In the genomic region with DNA sequence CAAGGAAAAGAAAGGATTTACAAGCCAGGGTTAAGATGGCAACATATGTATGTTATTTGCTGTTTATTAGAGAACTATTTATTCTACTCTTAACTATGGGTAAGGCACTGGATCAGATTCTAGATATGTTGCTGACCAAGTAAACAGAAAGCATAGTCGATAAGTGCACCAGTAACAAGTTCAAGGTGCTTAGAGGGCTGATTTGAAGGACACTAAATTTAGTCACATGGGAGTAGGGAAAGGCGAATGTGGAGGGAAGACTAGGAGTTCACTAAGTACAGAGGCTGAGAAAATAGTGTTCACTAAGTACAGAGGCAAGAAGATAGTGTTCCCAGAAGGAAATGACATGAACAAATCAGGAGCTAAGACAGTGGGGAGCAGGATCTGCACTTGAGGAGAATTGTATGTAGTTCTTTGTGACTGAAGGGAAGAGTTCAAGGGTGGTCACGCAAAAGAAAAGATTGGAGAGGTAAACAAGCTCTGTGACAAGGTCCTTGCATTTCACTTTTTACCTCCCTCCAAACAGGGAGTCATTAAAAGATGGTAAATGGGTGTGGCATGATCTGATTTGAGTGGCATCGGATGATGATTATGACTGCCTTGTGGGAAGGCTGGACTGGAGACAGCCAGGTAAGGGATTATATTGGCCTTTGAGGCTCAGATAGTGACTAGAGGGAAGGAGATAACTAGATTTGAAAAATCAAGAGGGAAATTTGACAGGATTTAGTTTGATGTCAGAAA, we compare ENCODE assay signal across 14 cellular contexts. TPM values are rescaled to one million over a fixed set of nuclear protein-coding genes. Genes with fewer than 3 reads are reported as not detected.
A peak's percentile ranks its signal among the peaks of the same experiment; 100 is the strongest.
DNase-seq lines count a peak whose midpoint lies in the region; ATAC-seq lines count a peak whose summit lies in the region.
"Had no signal": no experiment of that assay in that cellular context is flagged by ENCODE, and none has a peak within 500 bp of the region (broad histone marks: within the 10 kb centered on the region; RNA-seq: fewer than 3 reads in every experiment).

No MANE protein-coding gene starts in this region.

- no peak for ATAC-seq in stimulated activated naive CD8-positive, alpha-beta T cell treated with anti-CD3 and anti-CD28 coated beads, Interleukin-15, amount 100 ng/mL, for 72 hours
- ATAC-seq in left colon (peak; percentile 56), HG02885 (IDR thresholded peaks at IDR 0.05; ENCODE audit: poor library complexity, unreplicated experiment) (no peak), HG02642 (IDR thresholded peaks at IDR 0.05; ENCODE audit: poor library complexity, unreplicated experiment) (no peak), HG03108 (IDR thresholded peaks at IDR 0.05; ENCODE audit: unreplicated experiment) (no peak)

- intact Hi-C loops in activated CD4-positive, alpha-beta memory T cell treated with anti-CD3 and anti-CD28 coated beads for 36 hours (cut with micrococcal nuclease), result loop anchor here (5.0 to 10.0 kb wide), 3 partner anchors 84 to 297 kb away; partner anchors contain the start of gene RDM1
- intact Hi-C loops in left colon (cut with DNase I, micrococcal nuclease), result no loop called here

- peaks cover 14% of the 10 kb centered on the region for H3K4me1 Mint-ChIP-seq in stimulated activated naive CD8-positive, alpha-beta T cell treated with anti-CD3 and anti-CD28 coated beads, Interleukin-15, Interleukin-2, amounts not matched to agents 100 ng/mL and 50 ng/mL, for 24 hours (ENCODE audit: low read depth)
- H3K4me1 Mint-ChIP-seq in stimulated activated naive CD8-positive, alpha-beta T cell treated with anti-CD3 and anti-CD28 coated beads, Interleukin-15, amount 100 ng/mL, for 72 hours, result peaks cover 13% of the 10 kb centered on the region
- peaks cover 13% of the 10 kb centered on the region for H3K4me1 Mint-ChIP-seq in activated CD4-positive, alpha-beta memory T cell treated with anti-CD3 and anti-CD28 coated beads for 36 hours (ENCODE audit: low read depth)

- POLR2A ChIA-PET in activated CD4-positive, alpha-beta memory T cell treated with anti-CD3 and anti-CD28 coated beads for 36 hours (lab: Charles Lee), result interaction anchor here (0.7 kb wide), 1 partner anchor 84 kb away, joined by 4 read pairs; no protein-coding TSS in a partner anchor

- H3K27ac Mint-ChIP-seq in stimulated activated naive CD8-positive, alpha-beta T cell treated with anti-CD3 and anti-CD28 coated beads, Interleukin-15, Interleukin-2, amounts not matched to agents 100 ng/mL and 50 ng/mL, for 24 hours, result peak overlapping the region; percentile 0
- no peak overlapping the region for H3K27ac Mint-ChIP-seq in stimulated activated naive CD8-positive, alpha-beta T cell treated with anti-CD3 and anti-CD28 coated beads, Interleukin-15, amount 100 ng/mL, for 72 hours
- H3K27ac Mint-ChIP-seq in activated CD4-positive, alpha-beta memory T cell treated with anti-CD3 and anti-CD28 coated beads for 36 hours, result peak overlapping the region; percentile 19

- no peaks in the 10 kb centered on the region for H3K9me3 Mint-ChIP-seq in stimulated activated naive CD8-positive, alpha-beta T cell treated with anti-CD3 and anti-CD28 coated beads, Interleukin-15, Interleukin-2, amounts not matched to agents 100 ng/mL and 50 ng/mL, for 24 hours
- no peaks in the 10 kb centered on the region for H3K9me3 Mint-ChIP-seq in stimulated activated naive CD8-positive, alpha-beta T cell treated with anti-CD3 and anti-CD28 coated beads, Interleukin-15, amount 100 ng/mL, for 72 hours
- no peaks in the 10 kb centered on the region for H3K9me3 Mint-ChIP-seq in activated CD4-positive, alpha-beta memory T cell treated with anti-CD3 and anti-CD28 coated beads for 36 hours

- CTCF ChIA-PET in activated CD4-positive, alpha-beta memory T cell treated with anti-CD3 and anti-CD28 coated beads for 36 hours (lab: Charles Lee), result interaction anchor here (0.6 to 3.6 kb wide), 16 partner anchors 9 to 301 kb away, joined by 3 to 21 read pairs (median 6); partner anchors contain the start of gene RDM1

- no peaks in the 10 kb centered on the region for H3K27me3 Mint-ChIP-seq in stimulated activated naive CD8-positive, alpha-beta T cell treated with anti-CD3 and anti-CD28 coated beads, Interleukin-15, Interleukin-2, amounts not matched to agents 100 ng/mL and 50 ng/mL, for 24 hours
- no peaks in the 10 kb centered on the region for H3K27me3 Mint-ChIP-seq in stimulated activated naive CD8-positive, alpha-beta T cell treated with anti-CD3 and anti-CD28 coated beads, Interleukin-15, amount 100 ng/mL, for 72 hours
- no peaks in the 10 kb centered on the region for H3K27me3 Mint-ChIP-seq in activated CD4-positive, alpha-beta memory T cell treated with anti-CD3 and anti-CD28 coated beads for 36 hours

- H3K4me3 Mint-ChIP-seq in stimulated activated naive CD8-positive, alpha-beta T cell treated with anti-CD3 and anti-CD28 coated beads, Interleukin-15, Interleukin-2, amounts not matched to agents 100 ng/mL and 50 ng/mL, for 24 hours, result no peak overlapping the region
- H3K4me3 Mint-ChIP-seq in stimulated activated naive CD8-positive, alpha-beta T cell treated with anti-CD3 and anti-CD28 coated beads, Interleukin-15, amount 100 ng/mL, for 72 hours, result no peak overlapping the region
- H3K4me3 Mint-ChIP-seq in activated CD4-positive, alpha-beta memory T cell treated with anti-CD3 and anti-CD28 coated beads for 36 hours, result no peak overlapping the region

- DNase-seq in stimulated activated naive CD8-positive, alpha-beta T cell treated with anti-CD3 and anti-CD28 coated beads, Interleukin-15, amount 100 ng/mL, for 72 hours, result no peak
- no peak for DNase-seq in activated CD4-positive, alpha-beta memory T cell treated with anti-CD3 and anti-CD28 coated beads for 36 hours
- DNase-seq in left colon, result no peak
- no peak for DNase-seq in islet precursor cell
- DNase-seq: activated naive CD4-positive, alpha-beta T cell treated with Interleukin-2 at 50 U/mL for 16 hours; DMS153; KBM-7; retina had no signal

- peaks cover 67% of the 10 kb centered on the region for H3K36me3 Mint-ChIP-seq in stimulated activated naive CD8-positive, alpha-beta T cell treated with anti-CD3 and anti-CD28 coated beads, Interleukin-15, Interleukin-2, amounts not matched to agents 100 ng/mL and 50 ng/mL, for 24 hours (ENCODE audit: low read depth)
- H3K36me3 Mint-ChIP-seq in activated CD4-positive, alpha-beta memory T cell treated with anti-CD3 and anti-CD28 coated beads for 36 hours, result peaks cover 38% of the 10 kb centered on the region

RNA-seq across cellular contexts. Expression of gene HEATR9, which starts 20.9 kb away (rescaled TPM):
- under 1 TPM; 0.24 to 0.27 TPM for total RNA-seq in activated CD4-positive, alpha-beta memory T cell treated with anti-CD3 and anti-CD28 coated beads for 36 hours
- total RNA-seq in left colon, result not detected
- total RNA-seq: bronchial epithelial cell, SJSA1 had no signal

RNA-seq across cellular contexts. Expression of gene CCL5, which starts 32.4 kb away (rescaled TPM):
- 100 to 1,000 TPM; 120 to 133 TPM for total RNA-seq in activated CD4-positive, alpha-beta memory T cell treated with anti-CD3 and anti-CD28 coated beads for 36 hours
- total RNA-seq in left colon, result 1 to 10 TPM; 4.4 to 8.3 TPM
- total RNA-seq: bronchial epithelial cell, SJSA1 had no signal

RNA-seq across cellular contexts. Expression of gene TAF15, which starts 38.5 kb away (rescaled TPM):
- total RNA-seq in activated CD4-positive, alpha-beta memory T cell treated with anti-CD3 and anti-CD28 coated beads for 36 hours, result 100 to 1,000 TPM; 269 to 271 TPM
- 100 to 1,000 TPM; 112 to 143 TPM for total RNA-seq in left colon

RNA-seq across cellular contexts. Expression of gene MMP28, which starts 52.4 kb away (rescaled TPM):
- total RNA-seq in activated CD4-positive, alpha-beta memory T cell treated with anti-CD3 and anti-CD28 coated beads for 36 hours, result not detected
- 10 to 100 TPM; 62.7 to 83.0 TPM for total RNA-seq in left colon

Comparison
In these comparisons a context has a peak if more than half of its experiments do, and no peak if none do; other contexts are left out.
1. H3K27ac Mint-ChIP-seq: peak in stimulated activated naive CD8-positive, alpha-beta T cell treated with anti-CD3 and anti-CD28 coated beads, Interleukin-15, Interleukin-2, amounts not matched to agents 100 ng/mL and 50 ng/mL, for 24 hours (single experiment) and activated CD4-positive, alpha-beta memory T cell treated with anti-CD3 and anti-CD28 coated beads for 36 hours (single experiment); none in stimulated activated naive CD8-positive, alpha-beta T cell treated with anti-CD3 and anti-CD28 coated beads, Interleukin-15, amount 100 ng/mL, for 72 hours (0 of 2).
2. RNA of gene CCL5, which starts 32.4 kb away (total RNA-seq): 120 to 133 TPM in activated CD4-positive, alpha-beta memory T cell treated with anti-CD3 and anti-CD28 coated beads for 36 hours; 4.4 to 8.3 TPM in left colon; every median in the first group is over 10 times any median in the second.